Comparison of ENCODE assay signal across 19 cellular contexts in genomic region chr9:16417749-16418148, GRCh38.
DNase-seq lines count a peak whose midpoint lies in the region; ATAC-seq and TF ChIP-seq lines count a peak whose summit lies in the region.
"Had no signal": no experiment of that assay in that cellular context is flagged by ENCODE, and none has a peak within 500 bp of the region (broad histone marks: within the 10 kb centered on the region; RNA-seq: fewer than 3 reads in every experiment).

No MANE protein-coding gene starts in this region.

- POLR2A ChIA-PET in CD4-positive, alpha-beta T cell (lab: Charles Lee), result no interaction called here

- no peaks in the 10 kb centered on the region for H3K27me3 ChIP-seq in HUES48 (ENCODE audit: control insufficient read depth, insufficient read depth, low read length)
- no peaks in the 10 kb centered on the region for H3K27me3 ChIP-seq in subcutaneous abdominal adipose tissue (ENCODE audit: control insufficient read depth in 5 of 5, insufficient read depth in 4 of 5, low read length in 5 of 5)
- no peaks in the 10 kb centered on the region for H3K27me3 ChIP-seq in gastrocnemius medialis
- H3K27me3 ChIP-seq in CD4-positive, alpha-beta T cell (ENCODE audit: control insufficient read depth, insufficient read depth, low read length), result no peaks in the 10 kb centered on the region

- H3K27ac Mint-ChIP-seq in CD4-positive, alpha-beta T cell, result no peak overlapping the region
- H3K27ac Mint-ChIP-seq: activated B cell treated with CpG ODN at 0.5 μM for 24 hours; activated naive CD8-positive, alpha-beta T cell treated with anti-CD3 and anti-CD28 coated beads, Interleukin-2, amount 10 ng/mL, durations not matched to agents 7 days and 5 days; CD4-positive, alpha-beta memory T cell; dendritic cell treated with granulocyte-macrophage colony-stimulating factor and Interleukin-4, amounts not matched to agents 40 ng/mL and 50 ng/mL, for 4 days had no signal

- TF ChIP-seq POLR2A in gastrocnemius medialis (IDR thresholded peaks at IDR 0.05), result no peak

- DNase-seq in astrocyte of the cerebellum (ENCODE audit: low read depth) (peak; percentile 62), kidney glomerular epithelial cell (lab: John Stamatoyannopoulos, UW) (peak; percentile 39), gastrocnemius medialis (no peak)
- DNase-seq in stimulated activated naive CD8-positive, alpha-beta T cell treated with anti-CD3 and anti-CD28 coated beads, Interleukin-15, Interleukin-2, amounts not matched to agents 100 U/mL and 50 U/mL, for 24 hours, result no peak
- DNase-seq in CD4-positive, alpha-beta T cell, result no peak
- no peak for DNase-seq in activated T-cell treated with anti-CD3 and anti-CD28 coated beads, Interleukin-2, amount 50 U/mL, for 48 hours
- DNase-seq: activated B cell treated with CpG ODN at 0.5 μM for 24 hours; activated CD8-positive, alpha-beta memory T cell treated with anti-CD3 and anti-CD28 coated beads, Interleukin-2, amount 50 U/mL, for 4 hours; activated naive CD8-positive, alpha-beta T cell treated with anti-CD3 and anti-CD28 coated beads, Interleukin-2, amount 10 ng/mL, durations not matched to agents 7 days and 5 days; CD4-positive, alpha-beta memory T cell; GF-D8; NCI-H1436 treated with DMSO at 0.1 percent for 48 hours; OCI-M1; stimulated activated naive CD4-positive, alpha-beta T cell treated with Interleukin-2 at 50 U/mL for 16 hours had no signal

- H3K4me3 Mint-ChIP-seq in CD4-positive, alpha-beta T cell, result no peak overlapping the region
- H3K4me3 Mint-ChIP-seq: activated B cell treated with CpG ODN at 0.5 μM for 24 hours; activated naive CD8-positive, alpha-beta T cell treated with anti-CD3 and anti-CD28 coated beads, Interleukin-2, amount 10 ng/mL, durations not matched to agents 7 days and 5 days; CD4-positive, alpha-beta memory T cell; dendritic cell treated with granulocyte-macrophage colony-stimulating factor and Interleukin-4, amounts not matched to agents 40 ng/mL and 50 ng/mL, for 4 days had no signal

- in situ Hi-C loops in astrocyte of the cerebellum (cut with HindIII; ENCODE audit: low sequenced_read_pairs) (no loop called here), gastrocnemius medialis (cut with MboI; ENCODE audit: low sequenced_read_pairs in 4 of 4) (loop anchor here in 1 of 4 donors (25.0 kb wide), 1 partner anchor 95 kb away; no protein-coding TSS in a partner anchor)

- H3K9ac ChIP-seq in HUES48 (ENCODE audit: low read depth, low read length) (no peak overlapping the region), subcutaneous abdominal adipose tissue (ENCODE audit: low read length in 5 of 5) (peak overlapping the region in 1 of 5 donors; percentile 9)

- H3K4me3 ChIP-seq in HUES48 (ENCODE audit: low read depth, low read length), result no peak overlapping the region
- H3K4me3 ChIP-seq in astrocyte of the cerebellum (ENCODE audit: low read depth, low read length), result no peak overlapping the region
- no peak overlapping the region for H3K4me3 ChIP-seq in subcutaneous abdominal adipose tissue (ENCODE audit: low read depth in 1 of 5, low read length in 5 of 5)
- no peak overlapping the region for H3K4me3 ChIP-seq in gastrocnemius medialis
- H3K4me3 ChIP-seq: mucosa of descending colon had no signal

- no peaks in the 10 kb centered on the region for H3K4me1 Mint-ChIP-seq in CD4-positive, alpha-beta T cell (ENCODE audit: low read depth)
- H3K4me1 Mint-ChIP-seq: activated B cell treated with CpG ODN at 0.5 μM for 24 hours; activated naive CD8-positive, alpha-beta T cell treated with anti-CD3 and anti-CD28 coated beads, Interleukin-2, amount 10 ng/mL, durations not matched to agents 7 days and 5 days; CD4-positive, alpha-beta memory T cell had no signal

- intact Hi-C loops in gastrocnemius medialis (cut with DNase I; ENCODE audit: low total_unique reads), result loop anchor here (10.0 kb wide), 1 partner anchor 83 kb away; no protein-coding TSS in a partner anchor
- intact Hi-C loops in CD4-positive, alpha-beta T cell (cut with DNase I, micrococcal nuclease), result no loop called here

- TF ChIP-seq CTCF in astrocyte of the cerebellum (IDR thresholded peaks at IDR 0.05; ENCODE audit: low read depth, low read length, missing control alignments) (no peak), gastrocnemius medialis (IDR thresholded peaks at IDR 0.05 in 4 of 5, conservative IDR thresholded peaks at IDR 0.05 in 1 of 5) (no peak)
- no peak for TF ChIP-seq CTCF in CD4-positive, alpha-beta T cell (IDR thresholded peaks at IDR 0.05)

- peaks cover 15% of the 10 kb centered on the region for H3K36me3 ChIP-seq in HUES48 (ENCODE audit: control insufficient read depth, insufficient read depth, low read length)
- H3K36me3 ChIP-seq in subcutaneous abdominal adipose tissue (ENCODE audit: control insufficient read depth in 5 of 5, insufficient read depth in 5 of 5, low read length in 5 of 5), result peaks cover 0 to 7% (median 4%) of the 10 kb centered on the region in 5 donors
- H3K36me3 ChIP-seq in gastrocnemius medialis, result no peaks in the 10 kb centered on the region

- CTCF ChIA-PET in CD4-positive, alpha-beta T cell (lab: Charles Lee), result no interaction called here

- H3K4me1 ChIP-seq in HUES48 (ENCODE audit: control insufficient read depth, insufficient read depth, low read length) (peaks cover 32% of the 10 kb centered on the region), subcutaneous abdominal adipose tissue (ENCODE audit: control insufficient read depth in 5 of 5, insufficient read depth in 5 of 5, low read length in 5 of 5) (peaks cover 0 to 26% (median 9%) of the 10 kb centered on the region in 5 donors), gastrocnemius medialis (no peaks in the 10 kb centered on the region)

- H3K9me3 ChIP-seq in HUES48 (ENCODE audit: control insufficient read depth, insufficient read depth, low read length) (no peaks in the 10 kb centered on the region; the same call in 1 of the 2 replicates), subcutaneous abdominal adipose tissue (ENCODE audit: control insufficient read depth in 5 of 5, low read length in 5 of 5) (no peaks in the 10 kb centered on the region), gastrocnemius medialis (no peaks in the 10 kb centered on the region)
- no peaks in the 10 kb centered on the region for H3K9me3 ChIP-seq in CD4-positive, alpha-beta T cell (ENCODE audit: control insufficient read depth, low read length)
- H3K9me3 ChIP-seq: mucosa of descending colon had no signal

- H3K27me3 Mint-ChIP-seq in CD4-positive, alpha-beta T cell, result no peaks in the 10 kb centered on the region
- H3K27me3 Mint-ChIP-seq: activated B cell treated with CpG ODN at 0.5 μM for 24 hours; activated naive CD8-positive, alpha-beta T cell treated with anti-CD3 and anti-CD28 coated beads, Interleukin-2, amount 10 ng/mL, durations not matched to agents 7 days and 5 days; CD4-positive, alpha-beta memory T cell had no signal

- no peak for ATAC-seq in stimulated activated naive CD8-positive, alpha-beta T cell treated with anti-CD3 and anti-CD28 coated beads, Interleukin-15, Interleukin-2, amounts not matched to agents 100 U/mL and 50 U/mL, for 24 hours
- no peak for ATAC-seq in gastrocnemius medialis
- no peak for ATAC-seq in CD4-positive, alpha-beta T cell (ENCODE audit: poor library complexity)
- ATAC-seq: HepG2 had no signal

- no peaks in the 10 kb centered on the region for H3K36me3 Mint-ChIP-seq in CD4-positive, alpha-beta T cell (ENCODE audit: low read depth)
- H3K36me3 Mint-ChIP-seq: activated naive CD8-positive, alpha-beta T cell treated with anti-CD3 and anti-CD28 coated beads, Interleukin-2, amount 10 ng/mL, durations not matched to agents 7 days and 5 days; CD4-positive, alpha-beta memory T cell had no signal

- H3K9me3 Mint-ChIP-seq in CD4-positive, alpha-beta T cell, result peaks cover 3% of the 10 kb centered on the region
- H3K9me3 Mint-ChIP-seq: activated B cell treated with CpG ODN at 0.5 μM for 24 hours; activated naive CD8-positive, alpha-beta T cell treated with anti-CD3 and anti-CD28 coated beads, Interleukin-2, amount 10 ng/mL, durations not matched to agents 7 days and 5 days had no signal

- H3K27ac ChIP-seq in HUES48 (ENCODE audit: low read depth, low read length) (peak overlapping the region; percentile 6), subcutaneous abdominal adipose tissue (ENCODE audit: low read depth, low read length) (peak overlapping the region; percentile 35), gastrocnemius medialis (peak overlapping the region in 2 of 4 donors; percentile 8 to 33)
- no peak overlapping the region for H3K27ac ChIP-seq in CD4-positive, alpha-beta T cell (ENCODE audit: low read depth, low read length)

Comparison
In these comparisons a context has a peak if more than half of its experiments do, and no peak if none do; other contexts are left out.
1. DNase-seq: peak in astrocyte of the cerebellum (single experiment) and kidney glomerular epithelial cell (single experiment); none in stimulated activated naive CD8-positive, alpha-beta T cell treated with anti-CD3 and anti-CD28 coated beads, Interleukin-15, Interleukin-2, amounts not matched to agents 100 U/mL and 50 U/mL, for 24 hours (single experiment), gastrocnemius medialis (0 of 2), CD4-positive, alpha-beta T cell (0 of 10) and activated T-cell treated with anti-CD3 and anti-CD28 coated beads, Interleukin-2, amount 50 U/mL, for 48 hours (0 of 2).